ENCODE assay signal across 11 cellular contexts in the genomic region with DNA sequence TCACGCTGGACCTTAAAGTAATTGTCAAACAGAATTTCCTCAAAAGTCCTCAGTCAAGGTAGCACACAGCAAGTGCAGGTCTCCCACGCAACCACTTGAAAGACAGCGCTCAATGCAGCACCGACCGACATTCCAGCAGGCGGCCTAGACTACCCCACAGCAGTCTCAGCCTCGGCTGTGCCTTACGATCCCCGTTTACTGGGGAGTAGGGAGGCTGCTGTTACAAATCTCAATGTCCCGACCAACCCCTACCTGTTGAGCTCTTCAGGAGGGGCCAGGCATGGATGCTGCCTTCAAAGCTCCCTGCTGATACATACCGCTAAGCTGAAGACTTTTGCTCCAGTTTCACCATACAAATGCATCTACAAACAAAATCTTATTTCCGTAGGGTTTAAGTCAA. TPM values are rescaled to one million over a fixed set of nuclear protein-coding genes. Genes with fewer than 3 reads are reported as not detected.
DNase-seq lines count a peak whose midpoint lies in the region; ATAC-seq and TF ChIP-seq lines count a peak whose summit lies in the region.
"Had no signal": no experiment of that assay in that cellular context is flagged by ENCODE, and none has a peak within 500 bp of the region (broad histone marks: within the 10 kb centered on the region; RNA-seq: fewer than 3 reads in every experiment).

No MANE protein-coding gene starts in this region.

- H3K9me3 ChIP-seq in BLaER1: no peaks in the 10 kb centered on the region
- H3K9me3 ChIP-seq in body of pancreas: no peaks in the 10 kb centered on the region
- H3K9me3 ChIP-seq in neutrophil: no peaks in the 10 kb centered on the region
- H3K9me3 ChIP-seq: pancreas had no signal

- DNase-seq in T follicular helper cell (ENCODE audit: low read depth): peak; percentile 37
- no peak for DNase-seq in body of pancreas
- DNase-seq in HCEC 1CT: no peak
- DNase-seq in NCI-H146 treated with DMSO at 0.1 percent for 48 hours (lab: John Stamatoyannopoulos, UW; ENCODE audit: unreplicated experiment): no peak
- DNase-seq: brain microvascular endothelial cell, NCI-H526 treated with DMSO at 0.1 percent for 48 hours had no signal

- H3K4me1 ChIP-seq in BLaER1 (peaks cover 94% of the 10 kb centered on the region), body of pancreas (peaks cover 94% of the 10 kb centered on the region), neutrophil (ENCODE audit: control insufficient read depth in 1 of 2, insufficient read depth in 1 of 2, low read depth in 1 of 2, low read length in 1 of 2) (peaks cover 82 to 85% of the 10 kb centered on the region in 2 experiments)

- peaks cover 29% of the 10 kb centered on the region for H4K20me1 ChIP-seq in BLaER1

- no peak for TF ChIP-seq CTCF in body of pancreas (IDR thresholded peaks at IDR 0.05)
- TF ChIP-seq CTCF in neutrophil (IDR thresholded peaks at IDR 0.05): no peak

- no peak for TF ChIP-seq POLR2A in body of pancreas (IDR thresholded peaks at IDR 0.05)

- H3K27me3 ChIP-seq in BLaER1 (no peaks in the 10 kb centered on the region), body of pancreas (no peaks in the 10 kb centered on the region), neutrophil (no peaks in the 10 kb centered on the region)
- H3K27me3 ChIP-seq: brain microvascular endothelial cell, pancreas had no signal

- H3K36me3 ChIP-seq in BLaER1 (peaks cover 32% of the 10 kb centered on the region), body of pancreas (replicated peaks in 1 of 2; ENCODE audit: insufficient read depth in 1 of 2, low read depth in 2 of 2) (no peaks in the 10 kb centered on the region), neutrophil (peaks cover 37% of the 10 kb centered on the region)

- WGBS in body of pancreas, 2 donors: 80 to 100% methylated on average over 3 to 12 of the region's 12 CpGs

- peak overlapping the region; percentile 94 for H3K9ac ChIP-seq in BLaER1

- intact Hi-C loops in body of pancreas (cut with DNase I): no loop called here

- H3K27ac ChIP-seq in BLaER1 (peak overlapping the region; percentile 98), body of pancreas (peak overlapping the region in 3 of 4 donors; percentile 67 to 89 (median 87)), neutrophil (peak overlapping the region; percentile 93)
- H3K27ac ChIP-seq: brain microvascular endothelial cell had no signal

- H3K4me3 ChIP-seq in BLaER1 (no peak overlapping the region), body of pancreas (no peak overlapping the region), neutrophil (ENCODE audit: low read depth in 1 of 2, low read length in 1 of 2) (no peak overlapping the region)
- H3K4me3 ChIP-seq: pancreas had no signal

- peak overlapping the region; percentile 94 for H3K4me2 ChIP-seq in BLaER1

- ATAC-seq in body of pancreas (no peak), HG02973 (IDR thresholded peaks at IDR 0.05; ENCODE audit: unreplicated experiment) (no peak), GM21717 (IDR thresholded peaks at IDR 0.05; ENCODE audit: unreplicated experiment) (no peak)
- ATAC-seq: pancreas had no signal

RNA-seq across cellular contexts. Expression of a gene that starts 21.8 kb away (rescaled TPM):
- 10 to 100 TPM; 18.7 to 46.8 TPM for total RNA-seq in body of pancreas

RNA-seq across cellular contexts. Expression of a gene that starts 38.8 kb away (rescaled TPM):
- 100 to 1,000 TPM; 111 to 183 TPM for total RNA-seq in body of pancreas
